ENCODE assay signal across 25 cellular contexts in the genomic region with DNA sequence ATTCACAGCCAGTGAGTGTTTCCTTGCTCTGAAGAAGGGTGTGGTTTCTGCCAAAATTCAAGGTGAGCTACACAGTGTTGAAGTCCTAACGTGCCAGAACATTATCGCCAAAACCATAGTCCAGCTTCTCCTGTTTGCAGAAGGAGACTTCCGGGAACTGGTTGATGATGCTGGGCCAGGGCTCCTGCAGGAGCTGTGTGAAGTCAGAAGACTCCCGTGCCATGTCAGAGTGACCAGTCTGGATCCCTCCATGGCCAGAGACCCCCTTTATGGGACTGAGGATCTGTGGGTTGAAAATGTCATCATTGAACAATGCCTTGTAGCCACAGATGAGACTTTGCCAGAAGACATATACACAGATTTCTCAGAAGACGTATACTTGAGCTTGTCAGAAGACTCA.
"Had no signal": no experiment of that assay in that cellular context is flagged by ENCODE, and none has a peak within 500 bp of the region (broad histone marks: within the 10 kb centered on the region; RNA-seq: fewer than 3 reads in every experiment).

No MANE protein-coding gene starts in this region.

- H3K4me3 ChIP-seq: colonic mucosa, gastroesophageal sphincter, heart left ventricle, hepatocyte, left lung, lower lobe of right lung, mucosa of descending colon had no signal

- H3K4me1 ChIP-seq: colonic mucosa, gastroesophageal sphincter, heart left ventricle, left lung, lower lobe of right lung had no signal

- ATAC-seq: effector memory CD8-positive, alpha-beta T cell; esophagus mucosa; foreskin keratinocyte; gastroesophageal sphincter; heart left ventricle; left lung; left ventricle myocardium superior; lower lobe of right lung; mucosa of descending colon had no signal

- H3K9me3 Mint-ChIP-seq: dendritic cell treated with granulocyte-macrophage colony-stimulating factor and Interleukin-4, amounts not matched to agents 40 ng/mL and 50 ng/mL, for 4 days; effector memory CD8-positive, alpha-beta T cell; endodermal cell; mesothelial cell of epicardium had no signal

- H3K36me3 ChIP-seq: colonic mucosa, gastroesophageal sphincter, heart left ventricle, left lung, lower lobe of right lung had no signal

- H3K27ac ChIP-seq: colonic mucosa, epithelial cell of prostate, foreskin keratinocyte, gastroesophageal sphincter, heart left ventricle, hepatocyte, left lung, lower lobe of right lung had no signal

- H3K9me3 ChIP-seq: colonic mucosa, gastroesophageal sphincter, heart left ventricle, left lung, lower lobe of right lung, mucosa of descending colon had no signal

- DNase-seq: cerebellar nuclear complex; colonic mucosa; cortex of kidney; effector CD8-positive, alpha-beta T cell; effector memory CD8-positive, alpha-beta T cell; endodermal cell; erythroblast; foreskin keratinocyte; heart left ventricle; hypothalamus; immature natural killer cell; islet precursor cell; kidney; kidney glomerular epithelial cell; left lung; left ventricle myocardium superior; lower lobe of right lung; mesenchymal stem cell; mucosa of descending colon had no signal

- H3K4me1 Mint-ChIP-seq: endodermal cell, immature natural killer cell, mesothelial cell of epicardium had no signal

- H3K36me3 Mint-ChIP-seq: immature natural killer cell, mesothelial cell of epicardium had no signal

- H3K4me3 Mint-ChIP-seq: dendritic cell treated with granulocyte-macrophage colony-stimulating factor and Interleukin-4, amounts not matched to agents 40 ng/mL and 50 ng/mL, for 4 days; effector memory CD8-positive, alpha-beta T cell; endodermal cell; immature natural killer cell; mesothelial cell of epicardium had no signal

- H3K27me3 ChIP-seq: colonic mucosa, foreskin keratinocyte, heart left ventricle, hepatocyte, left lung had no signal

- H3K27ac Mint-ChIP-seq: dendritic cell treated with granulocyte-macrophage colony-stimulating factor and Interleukin-4, amounts not matched to agents 40 ng/mL and 50 ng/mL, for 4 days; effector memory CD8-positive, alpha-beta T cell; endodermal cell; immature natural killer cell; mesothelial cell of epicardium had no signal
